8 cellular contexts compared by ENCODE assay signal in genomic region chr1:17011439-17012307, GRCh38. TPM values are rescaled to one million over a fixed set of nuclear protein-coding genes. Genes with fewer than 3 reads are reported as not detected.
A peak's percentile ranks its signal among the peaks of the same experiment; 100 is the strongest.
DNase-seq lines count a peak whose midpoint lies in the region; ATAC-seq, FAIRE-seq and TF ChIP-seq lines count a peak whose summit lies in the region.

A gene with protein sequence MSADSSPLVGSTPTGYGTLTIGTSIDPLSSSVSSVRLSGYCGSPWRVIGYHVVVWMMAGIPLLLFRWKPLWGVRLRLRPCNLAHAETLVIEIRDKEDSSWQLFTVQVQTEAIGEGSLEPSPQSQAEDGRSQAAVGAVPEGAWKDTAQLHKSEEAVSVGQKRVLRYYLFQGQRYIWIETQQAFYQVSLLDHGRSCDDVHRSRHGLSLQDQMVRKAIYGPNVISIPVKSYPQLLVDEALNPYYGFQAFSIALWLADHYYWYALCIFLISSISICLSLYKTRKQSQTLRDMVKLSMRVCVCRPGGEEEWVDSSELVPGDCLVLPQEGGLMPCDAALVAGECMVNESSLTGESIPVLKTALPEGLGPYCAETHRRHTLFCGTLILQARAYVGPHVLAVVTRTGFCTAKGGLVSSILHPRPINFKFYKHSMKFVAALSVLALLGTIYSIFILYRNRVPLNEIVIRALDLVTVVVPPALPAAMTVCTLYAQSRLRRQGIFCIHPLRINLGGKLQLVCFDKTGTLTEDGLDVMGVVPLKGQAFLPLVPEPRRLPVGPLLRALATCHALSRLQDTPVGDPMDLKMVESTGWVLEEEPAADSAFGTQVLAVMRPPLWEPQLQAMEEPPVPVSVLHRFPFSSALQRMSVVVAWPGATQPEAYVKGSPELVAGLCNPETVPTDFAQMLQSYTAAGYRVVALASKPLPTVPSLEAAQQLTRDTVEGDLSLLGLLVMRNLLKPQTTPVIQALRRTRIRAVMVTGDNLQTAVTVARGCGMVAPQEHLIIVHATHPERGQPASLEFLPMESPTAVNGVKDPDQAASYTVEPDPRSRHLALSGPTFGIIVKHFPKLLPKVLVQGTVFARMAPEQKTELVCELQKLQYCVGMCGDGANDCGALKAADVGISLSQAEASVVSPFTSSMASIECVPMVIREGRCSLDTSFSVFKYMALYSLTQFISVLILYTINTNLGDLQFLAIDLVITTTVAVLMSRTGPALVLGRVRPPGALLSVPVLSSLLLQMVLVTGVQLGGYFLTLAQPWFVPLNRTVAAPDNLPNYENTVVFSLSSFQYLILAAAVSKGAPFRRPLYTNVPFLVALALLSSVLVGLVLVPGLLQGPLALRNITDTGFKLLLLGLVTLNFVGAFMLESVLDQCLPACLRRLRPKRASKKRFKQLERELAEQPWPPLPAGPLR (minus strand): TSS chr1:17011928. CDS start chr1:17011738, 190 bp downstream.

- peak within 1 kb of the TSS; percentile 39; the same call in 1 of the 2 replicates for H3K9ac ChIP-seq in MM.1S (ENCODE audit: low read length)

- H3K9me3 ChIP-seq in MM.1S (replicated peaks; ENCODE audit: insufficient read depth, low read length) = no peaks in the 10 kb centered on the region
- H3K9me3 ChIP-seq in osteoblast (ENCODE audit: low read depth, low read length) = no peaks in the 10 kb centered on the region
- no peaks in the 10 kb centered on the region for H3K9me3 ChIP-seq in testis

- no peak for TF ChIP-seq CTCF in MM.1S (IDR thresholded peaks at IDR 0.05; ENCODE audit: low read length)
- no peak for TF ChIP-seq CTCF in osteoblast (IDR thresholded peaks at IDR 0.05; ENCODE audit: extremely low read depth, low read depth, low read length)
- TF ChIP-seq CTCF in testis (IDR thresholded peaks at IDR 0.05) = no peak

- peak within 1 kb of the TSS; percentile 81 for H3K4me3 ChIP-seq in MM.1S (ENCODE audit: low read length)
- H3K4me3 ChIP-seq in osteoblast (ENCODE audit: insufficient read depth, low read length) = peak within 1 kb of the TSS; percentile 82
- H3K4me3 ChIP-seq in testis = peak within 1 kb of the TSS; percentile 71 to 83

- no peak within 1 kb of the TSS for H3K27ac ChIP-seq in MM.1S (ENCODE audit: low read length)
- no peak within 1 kb of the TSS for H3K27ac ChIP-seq in osteoblast (ENCODE audit: low read depth, low read length)
- peak within 1 kb of the TSS in 1 of 2 donors; percentile 30 for H3K27ac ChIP-seq in testis

- H3K36me3 Mint-ChIP-seq in activated naive CD4-positive, alpha-beta T cell treated with anti-CD3 and anti-CD28 coated beads, Interleukin-2, amount 50 U/mL, for 72 hours = no peaks in the 10 kb centered on the region

- H3K4me2 ChIP-seq in MM.1S (ENCODE audit: low read depth, low read length) = peak within 1 kb of the TSS; percentile 99
- peak within 1 kb of the TSS; percentile 91 for H3K4me2 ChIP-seq in osteoblast (ENCODE audit: insufficient read depth, low read length)

- peak; percentile 42; the same call in 1 of the 2 replicates for TF ChIP-seq POLR2A in H54 (IDR thresholded peaks at IDR 0.05; ENCODE audit: low read depth, low read length)
- no peak for TF ChIP-seq POLR2A in testis (IDR thresholded peaks at IDR 0.05)

- H3K27me3 ChIP-seq in MM.1S (replicated peaks; ENCODE audit: insufficient read depth, low read length) (no peaks in the 10 kb centered on the region), osteoblast (ENCODE audit: insufficient read depth, low read length) (no peaks in the 10 kb centered on the region), testis (no peaks in the 10 kb centered on the region)

- H4K20me1 ChIP-seq in MM.1S (ENCODE audit: insufficient read depth, low read length) (no peaks in the 10 kb centered on the region), osteoblast (ENCODE audit: insufficient read depth, low read length) (peaks cover 28% of the 10 kb centered on the region)

- H3K27ac Mint-ChIP-seq in activated naive CD4-positive, alpha-beta T cell treated with anti-CD3 and anti-CD28 coated beads, Interleukin-2, amount 50 U/mL, for 72 hours = peak within 1 kb of the TSS; percentile 55 to 78

- ATAC-seq in SK-N-SH treated with all-trans-retinoic acid at 6 μM for 48 hours = peak; percentile 93
- peak; percentile 98 to 99 for ATAC-seq in activated naive CD4-positive, alpha-beta T cell treated with anti-CD3 and anti-CD28 coated beads, Interleukin-2, amount 50 U/mL, for 72 hours

- peak within 1 kb of the TSS; percentile 88 for H2AFZ ChIP-seq in MM.1S (ENCODE audit: low read length)
- peak within 1 kb of the TSS; percentile 72 for H2AFZ ChIP-seq in osteoblast (ENCODE audit: low read length)

- no peaks in the 10 kb centered on the region for H3K9me3 Mint-ChIP-seq in activated naive CD4-positive, alpha-beta T cell treated with anti-CD3 and anti-CD28 coated beads, Interleukin-2, amount 50 U/mL, for 72 hours

- DNase-seq in EL = peak; percentile 73
- DNase-seq in H54 (ENCODE audit: insufficient read length, low spot score) = no peak
- peak; percentile 90 for DNase-seq in MM.1S
- peak; percentile 79 to 89 for DNase-seq in activated naive CD4-positive, alpha-beta T cell treated with anti-CD3 and anti-CD28 coated beads, Interleukin-2, amount 50 U/mL, for 72 hours (ENCODE audit: low spot score in 2 of 2)
- DNase-seq in glomerular visceral epithelial cell (ENCODE audit: extremely low spot score) = peak; percentile 78
- peak; percentile 97 for DNase-seq in osteoblast (ENCODE audit: insufficient read length, low spot score, missing footprints)
- DNase-seq in testis = peak; percentile 87

- H3K36me3 ChIP-seq in MM.1S (replicated peaks; ENCODE audit: insufficient read depth, low read length) (no peaks in the 10 kb centered on the region), osteoblast (ENCODE audit: insufficient read depth, low read length) (no peaks in the 10 kb centered on the region), testis (ENCODE audit: low read depth, missing control alignments) (no peaks in the 10 kb centered on the region)

- H3K4me1 ChIP-seq in MM.1S (ENCODE audit: low read length) (peaks cover 37% of the 10 kb centered on the region), osteoblast (ENCODE audit: insufficient read depth, low read length) (peaks cover 42% of the 10 kb centered on the region), testis (peaks cover 23% of the 10 kb centered on the region)

- intact Hi-C loops in testis (cut with DNase I; ENCODE audit: low total_unique reads) = no loop called here

- peaks cover 11% of the 10 kb centered on the region; the same call in 1 of the 2 replicates for H3F3A ChIP-seq in MM.1S (ENCODE audit: insufficient read depth, low read length)

- FAIRE-seq in H54 (lab: Jason Lieb, UNC) = no peak

- H3K79me2 ChIP-seq in MM.1S (ENCODE audit: low read length) = no peaks in the 10 kb centered on the region
- peaks cover 13% of the 10 kb centered on the region for H3K79me2 ChIP-seq in osteoblast (ENCODE audit: insufficient read depth, low read length)

- H3K9me2 ChIP-seq in MM.1S (replicated peaks; ENCODE audit: insufficient read depth, low read length) = no peaks in the 10 kb centered on the region

- WGBS in testis, 2 donors = 1 to 2% methylated on average over 31 to 71 of the region's 94 CpGs

TF ChIP-seq in SK-N-SH treated with all-trans-retinoic acid at 6 μM for 48 hours, 23 proteins besides CTCF, POLR2A, EP300 and RAD21:
- TF ChIP-seq ZC3H10 (CRISPR knock-in tag; IDR thresholded peaks at IDR 0.05) (no peak), OSR1 (CRISPR knock-in tag; IDR thresholded peaks at IDR 0.05) (no peak), ZFP30 (CRISPR knock-in tag; IDR thresholded peaks at IDR 0.05) (no peak), ESRRG (CRISPR knock-in tag; IDR thresholded peaks at IDR 0.05) (no peak), PATZ1 (CRISPR knock-in tag; IDR thresholded peaks at IDR 0.05; ENCODE audit: borderline replicate concordance) (no peak), SNAI2 (CRISPR knock-in tag; IDR thresholded peaks at IDR 0.05) (no peak), BACH2 (CRISPR knock-in tag; IDR thresholded peaks at IDR 0.05; ENCODE audit: borderline replicate concordance) (no peak)

RNA-seq across cellular contexts. Expression of the gene that starts here (rescaled TPM):
- 10 to 100 TPM; 13.9 to 24.7 TPM for total RNA-seq in activated naive CD4-positive, alpha-beta T cell treated with anti-CD3 and anti-CD28 coated beads, Interleukin-2, amount 50 U/mL, for 72 hours
- total RNA-seq in osteoblast (30.6 and 34.4 TPM in 2 replicates), testis (10 to 100 TPM; 42.4 to 45.6 TPM)
- polyA plus RNA-seq in testis (ENCODE audit: insufficient read depth, low read depth, low replicate concordance) = 36.9 TPM
